ENCODE assay signal across 23 cellular contexts in genomic region chr1:50415235-50416149, GRCh38. TPM values are rescaled to one million over a fixed set of nuclear protein-coding genes. Genes with fewer than 3 reads are reported as not detected.
DNase-seq lines count a peak whose midpoint lies in the region; ATAC-seq, FAIRE-seq and TF ChIP-seq lines count a peak whose summit lies in the region.
"Had no signal": no experiment of that assay in that cellular context is flagged by ENCODE, and none has a peak within 500 bp of the region (broad histone marks: within the 10 kb centered on the region; RNA-seq: fewer than 3 reads in every experiment).

No MANE protein-coding gene starts in this region.

- H3K4me1 Mint-ChIP-seq in astrocyte (ENCODE audit: low read depth, unreplicated experiment), result no peaks in the 10 kb centered on the region

- H3K27me3 ChIP-seq in astrocyte (ENCODE audit: insufficient read depth, low read length), result peaks cover 71% of the 10 kb centered on the region
- H3K27me3 ChIP-seq in iPS-15b (ENCODE audit: control insufficient read depth, insufficient read depth, low read length), result peaks cover 96% of the 10 kb centered on the region
- H3K27me3 ChIP-seq in trophoblast cell (ENCODE audit: insufficient read depth, low read length), result peaks cover 70% of the 10 kb centered on the region
- H3K27me3 ChIP-seq in thyroid gland, result peaks cover 27% of the 10 kb centered on the region

- H2AFZ ChIP-seq in astrocyte (ENCODE audit: low read depth, low read length) (no peak overlapping the region), trophoblast cell (ENCODE audit: insufficient read depth, low read length, poor library complexity) (no peak overlapping the region)
- H2AFZ ChIP-seq: GM23248 had no signal

- no peak overlapping the region for H3K27ac ChIP-seq in astrocyte (ENCODE audit: low read depth, low read length)
- H3K27ac ChIP-seq in trophoblast cell (ENCODE audit: low read depth, low read length), result no peak overlapping the region
- H3K27ac ChIP-seq in thyroid gland, result no peak overlapping the region
- H3K27ac ChIP-seq: coronary artery, GM23248, stomach, transverse colon, VCaP had no signal

- H3K27ac Mint-ChIP-seq in astrocyte (ENCODE audit: unreplicated experiment), result no peak overlapping the region

- H3K4me1 ChIP-seq in astrocyte (ENCODE audit: insufficient read depth, low read length) (peaks cover 6% of the 10 kb centered on the region), iPS-15b (ENCODE audit: control insufficient read depth, insufficient read depth, low read length) (no peaks in the 10 kb centered on the region), trophoblast cell (ENCODE audit: control insufficient read depth in 1 of 2, insufficient read depth in 2 of 2, low read length in 2 of 2) (peaks cover 0 to 7% of the 10 kb centered on the region in 2 experiments), thyroid gland (peaks cover 4 to 29% of the 10 kb centered on the region in 2 donors)

- peaks cover 4% of the 10 kb centered on the region for H3K9me3 ChIP-seq in astrocyte (ENCODE audit: insufficient read depth, low read depth, low read length)
- no peaks in the 10 kb centered on the region for H3K9me3 ChIP-seq in iPS-15b (ENCODE audit: control insufficient read depth, insufficient read depth, low read length)
- H3K9me3 ChIP-seq in trophoblast cell (ENCODE audit: insufficient read depth, low read depth, low read length), result peaks cover 17% of the 10 kb centered on the region
- H3K9me3 ChIP-seq in thyroid gland, result no peaks in the 10 kb centered on the region
- H3K9me3 ChIP-seq: transverse colon had no signal

- no peak overlapping the region for H3K4me3 Mint-ChIP-seq in astrocyte (ENCODE audit: unreplicated experiment)
- H3K4me3 Mint-ChIP-seq: T-helper 2 cell treated with Interferon-gamma antibody and Interleukin-4, amounts not matched to agents 5 μg/mL and 100 μg/mL, for 36 hours had no signal

- H3K23ac ChIP-seq in trophoblast cell (ENCODE audit: low read length), result no peak overlapping the region

- no peak overlapping the region for H3K4me3 ChIP-seq in astrocyte (ENCODE audit: insufficient read depth, low read depth, low read length)
- peak overlapping the region; percentile 50 for H3K4me3 ChIP-seq in iPS-15b (ENCODE audit: low read depth, low read length)
- H3K4me3 ChIP-seq in trophoblast cell (ENCODE audit: low read depth, low read length), result no peak overlapping the region
- H3K4me3 ChIP-seq in thyroid gland (replicated peaks in 1 of 3), result no peak overlapping the region
- H3K4me3 ChIP-seq: GM23248, smooth muscle cell, transverse colon had no signal

- H3K79me1 ChIP-seq in trophoblast cell (ENCODE audit: low read length), result no peaks in the 10 kb centered on the region

- peaks cover 77% of the 10 kb centered on the region for H3K27me3 Mint-ChIP-seq in astrocyte (ENCODE audit: low read depth, unreplicated experiment)

- no peaks in the 10 kb centered on the region for H3K36me3 ChIP-seq in astrocyte (ENCODE audit: insufficient read depth, low read length)
- no peaks in the 10 kb centered on the region for H3K36me3 ChIP-seq in iPS-15b (ENCODE audit: control insufficient read depth, insufficient read depth, low read length)
- H3K36me3 ChIP-seq in trophoblast cell (ENCODE audit: control insufficient read depth in 1 of 2, insufficient read depth in 2 of 2, low read length in 2 of 2), result no peaks in the 10 kb centered on the region
- H3K36me3 ChIP-seq in thyroid gland, result no peaks in the 10 kb centered on the region
- H3K36me3 ChIP-seq: stomach, transverse colon had no signal

- TF ChIP-seq CTCF in astrocyte (IDR thresholded peaks at IDR 0.05; ENCODE audit: insufficient read depth, low read depth, low read length) (no peak), thyroid gland (IDR thresholded peaks at IDR 0.05) (no peak)

- no peak overlapping the region for H2AK5ac ChIP-seq in trophoblast cell (ENCODE audit: low read length)

- no CpG with 5 or more reads among the region's 56 CpGs for WGBS in trophoblast cell (ENCODE audit: extremely low coverage, insufficient coverage, insufficient read length)
- 4 to 5% methylated on average over 20 to 27 of the region's 56 CpGs for WGBS in thyroid gland, 2 donors

- intact Hi-C loops in thyroid gland (cut with DNase I), result no loop called here

- peaks cover 9% of the 10 kb centered on the region for H4K20me1 ChIP-seq in astrocyte (ENCODE audit: insufficient read depth, low read length)

- no peak overlapping the region for H2BK5ac ChIP-seq in trophoblast cell (ENCODE audit: low read depth, low read length, poor library complexity)

- H3K14ac ChIP-seq in trophoblast cell (ENCODE audit: low read length), result no peak overlapping the region

- ATAC-seq in GM18517 (IDR thresholded peaks at IDR 0.05; ENCODE audit: unreplicated experiment) (no peak), HG02884 (IDR thresholded peaks at IDR 0.05; ENCODE audit: unreplicated experiment) (no peak)

- no peak for FAIRE-seq in astrocyte (lab: Jason Lieb, UNC)
- FAIRE-seq: endometrium, RCC 7860 had no signal

- H3K79me2 ChIP-seq in astrocyte (ENCODE audit: insufficient read depth, low read length), result peaks cover 9% of the 10 kb centered on the region
- H3K79me2 ChIP-seq in trophoblast cell (ENCODE audit: control insufficient read depth, insufficient read depth, low read length, poor library complexity), result no peaks in the 10 kb centered on the region

- peaks cover 21% of the 10 kb centered on the region for H3K9me3 Mint-ChIP-seq in astrocyte (ENCODE audit: unreplicated experiment)
- H3K9me3 Mint-ChIP-seq: T-helper 2 cell treated with Interferon-gamma antibody and Interleukin-4, amounts not matched to agents 5 μg/mL and 100 μg/mL, for 36 hours had no signal

- H2BK12ac ChIP-seq in trophoblast cell (ENCODE audit: low read length), result no peak overlapping the region

- H4K12ac ChIP-seq in trophoblast cell (ENCODE audit: low read depth, low read length), result no peak overlapping the region

- H3K9ac ChIP-seq in astrocyte (ENCODE audit: low read length) (no peak overlapping the region), iPS-15b (ENCODE audit: low read depth, low read length) (no peak overlapping the region), trophoblast cell (ENCODE audit: low read length) (no peak overlapping the region)
- H3K9ac ChIP-seq: GM23248 had no signal

- H3K18ac ChIP-seq in trophoblast cell (ENCODE audit: low read length), result no peak overlapping the region

- H3K36me3 Mint-ChIP-seq in astrocyte (ENCODE audit: low read depth, unreplicated experiment), result peaks cover 4% of the 10 kb centered on the region

- H3K4me2 ChIP-seq in astrocyte (ENCODE audit: low read length) (peak overlapping the region; percentile 79), trophoblast cell (ENCODE audit: low read length) (peak overlapping the region; percentile 11)

- no peak overlapping the region for H4K8ac ChIP-seq in trophoblast cell (ENCODE audit: low read depth, low read length)

- H3K4ac ChIP-seq in trophoblast cell (ENCODE audit: low read depth, low read length), result no peak overlapping the region

- no peak for TF ChIP-seq POLR2A in thyroid gland (IDR thresholded peaks at IDR 0.05)

- no peak overlapping the region for H2BK120ac ChIP-seq in trophoblast cell (ENCODE audit: insufficient read depth, low read length, poor library complexity)

- no peak overlapping the region for H4K91ac ChIP-seq in trophoblast cell (ENCODE audit: low read depth, low read length)

- peak; percentile 24 for DNase-seq in NCI-H82 (lab: John Stamatoyannopoulos, UW)
- no peak for DNase-seq in NCI-H82 treated with DMSO at 0.1 percent for 48 hours (lab: John Stamatoyannopoulos, UW; ENCODE audit: unreplicated experiment)
- no peak for DNase-seq in astrocyte (ENCODE audit: low read depth)
- DNase-seq in trophoblast cell, result no peak
- no peak for DNase-seq in thyroid gland
- DNase-seq: activated CD4-positive, alpha-beta T cell treated with anti-CD3 and anti-CD28 coated beads, Interleukin-2, amount 50 U/mL, for 1 hour; GM23248; islet precursor cell; NCI-H1417; NCI-H510A; NK-92 treated with Interleukin-12 subunit alpha and Interleukin-12 subunit beta, amount 100 ng/mL, for 24 hours; stomach; transverse colon had no signal

RNA-seq across cellular contexts. Expression of gene DMRTA2, which starts 7.8 kb away (rescaled TPM):
- total RNA-seq in astrocyte, result not detected in 2 replicates
- polyA plus RNA-seq in trophoblast cell (2013), result 0.03 and 0.06 TPM in 2 replicates
- not detected for total RNA-seq in thyroid gland
- total RNA-seq: GM23248, transverse colon had no signal
- polyA plus RNA-seq: GM23248, IgD-negative memory B cell, smooth muscle cell had no signal
